Comparison of ENCODE assay signal across 9 cellular contexts in the genomic region with DNA sequence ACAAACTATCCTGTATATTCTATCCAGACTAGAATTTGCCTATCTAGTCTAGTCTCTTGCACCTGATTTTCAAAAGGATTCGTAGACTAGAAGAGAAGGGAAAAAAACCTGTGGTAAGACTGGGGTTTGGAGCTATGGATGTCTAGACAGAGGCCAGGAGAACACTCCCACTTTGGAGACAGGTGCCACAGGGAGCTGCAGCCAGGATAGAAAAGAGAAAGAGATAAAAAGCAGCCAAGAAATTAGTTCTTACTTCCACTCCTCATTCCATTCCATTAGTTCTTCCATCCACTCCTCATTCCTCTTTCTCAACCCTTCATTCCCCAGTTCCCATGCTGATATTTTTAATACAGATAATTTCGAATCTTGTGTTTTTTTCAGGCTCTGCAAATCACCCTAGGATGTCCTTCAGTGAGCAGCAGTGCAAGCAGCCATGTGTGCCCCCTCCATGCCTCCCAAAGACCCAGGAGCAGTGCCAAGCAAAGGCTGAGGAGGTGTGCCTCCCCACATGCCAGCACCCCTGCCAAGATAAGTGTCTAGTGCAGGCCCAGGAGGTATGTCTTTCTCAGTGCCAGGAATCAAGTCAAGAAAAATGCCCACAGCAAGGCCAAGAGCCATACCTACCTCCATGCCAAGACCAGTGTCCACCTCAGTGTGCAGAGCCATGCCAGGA. TPM values are rescaled to one million over a fixed set of nuclear protein-coding genes. Genes with fewer than 3 reads are reported as not detected.
"Had no signal": no experiment of that assay in that cellular context is flagged by ENCODE, and none has a peak within 500 bp of the region (broad histone marks: within the 10 kb centered on the region; RNA-seq: fewer than 3 reads in every experiment).

No MANE protein-coding gene starts in this region.

- H3K4me1 Mint-ChIP-seq: GM23338, IgD-negative memory B cell had no signal

- H3K27ac Mint-ChIP-seq: GM23338, HFFc6, IgD-negative memory B cell had no signal

- H3K4me1 ChIP-seq: HAP-1 had no signal

- DNase-seq: H7, HFFc6 had no signal

- H3K4me3 ChIP-seq: GM23338, HAP-1 had no signal

- FAIRE-seq: H1, HepG2 had no signal

- H3K27ac ChIP-seq: HL-60 had no signal

- H3K4me3 Mint-ChIP-seq: GM23338, HFFc6, IgD-negative memory B cell had no signal

- H3K9me3 Mint-ChIP-seq: GM23338, HFFc6 had no signal

- H3K9me3 ChIP-seq: HAP-1 had no signal

- H3K36me3 ChIP-seq: HAP-1 had no signal

RNA-seq across cellular contexts. Expression of gene PRR9, which starts 0.5 kb away (rescaled TPM):
- total RNA-seq: GM23338, H1, H7, HepG2, HFFc6 had no signal

RNA-seq across cellular contexts. Expression of gene LELP1, which starts 14.7 kb away (rescaled TPM):
- total RNA-seq: GM23338, H1, H7, HepG2, HFFc6, HT1080 had no signal

RNA-seq across cellular contexts. Expression of gene LORICRIN, which starts 41.6 kb away (rescaled TPM):
- total RNA-seq: GM23338, H1, H7, HepG2, HFFc6, HT1080 had no signal
